Comparison of ENCODE assay signal across 13 cellular contexts in genomic region chr22:21591695-21592094, GRCh38. TPM values are rescaled to one million over a fixed set of nuclear protein-coding genes. Genes with fewer than 3 reads are reported as not detected.
DNase-seq lines count a peak whose midpoint lies in the region; ATAC-seq and TF ChIP-seq lines count a peak whose summit lies in the region.
"Had no signal": no experiment of that assay in that cellular context is flagged by ENCODE, and none has a peak within 500 bp of the region (broad histone marks: within the 10 kb centered on the region; RNA-seq: fewer than 3 reads in every experiment).

No MANE protein-coding gene starts in this region.

- peaks cover 62% of the 10 kb centered on the region for H3K36me3 Mint-ChIP-seq in stimulated activated effector memory CD8-positive, alpha-beta T cell treated with anti-CD3 and anti-CD28 coated beads, Interleukin-12 subunit alpha, Interleukin-12 subunit beta, amount 100 ng/mL, for 72 hours

- ATAC-seq in left ventricle myocardium superior (peak; percentile 80), GM21825 (IDR thresholded peaks at IDR 0.05; ENCODE audit: unreplicated experiment) (no peak)
- ATAC-seq in stimulated activated effector memory CD8-positive, alpha-beta T cell treated with anti-CD3 and anti-CD28 coated beads, Interleukin-12 subunit alpha, Interleukin-12 subunit beta, amount 100 ng/mL, for 72 hours: no peak
- ATAC-seq: activated CD4-positive, alpha-beta T cell treated with anti-CD3 and anti-CD28 coated beads for 36 hours had no signal

- peaks cover 67% of the 10 kb centered on the region for H3K4me1 Mint-ChIP-seq in stimulated activated effector memory CD8-positive, alpha-beta T cell treated with anti-CD3 and anti-CD28 coated beads, Interleukin-12 subunit alpha, Interleukin-12 subunit beta, amount 100 ng/mL, for 72 hours

- no peak overlapping the region for H3K4me3 Mint-ChIP-seq in stimulated activated effector memory CD8-positive, alpha-beta T cell treated with anti-CD3 and anti-CD28 coated beads, Interleukin-12 subunit alpha, Interleukin-12 subunit beta, amount 100 ng/mL, for 72 hours
- H3K4me3 Mint-ChIP-seq: activated CD4-positive, alpha-beta T cell treated with anti-CD3 and anti-CD28 coated beads for 36 hours had no signal

- H3K9me3 Mint-ChIP-seq in stimulated activated effector memory CD8-positive, alpha-beta T cell treated with anti-CD3 and anti-CD28 coated beads, Interleukin-12 subunit alpha, Interleukin-12 subunit beta, amount 100 ng/mL, for 72 hours: no peaks in the 10 kb centered on the region

- H3K27ac ChIP-seq in VCaP: peak overlapping the region; percentile 47; the same call in 1 of the 2 replicates
- H3K27ac ChIP-seq: sigmoid colon, suprapubic skin had no signal

- intact Hi-C loops in left ventricle myocardium superior (cut with micrococcal nuclease): no loop called here

- DNase-seq in NCI-H2171 treated with DMSO at 0.1 percent for 48 hours (lab: John Stamatoyannopoulos, UW) (peak; percentile 13), NCI-H2171 (lab: John Stamatoyannopoulos, UW) (no peak), left ventricle myocardium superior (peak; percentile 68), T-helper 2 cell (no peak), activated gamma-delta T cell treated with Interleukin-2 at 50 U/mL for 16 hours (no peak)
- no peak for DNase-seq in stimulated activated effector memory CD8-positive, alpha-beta T cell treated with anti-CD3 and anti-CD28 coated beads, Interleukin-12 subunit alpha, Interleukin-12 subunit beta, amount 100 ng/mL, for 72 hours (ENCODE audit: low spot score in 2 of 2)
- DNase-seq: 8988T; activated CD4-positive, alpha-beta T cell treated with anti-CD3 and anti-CD28 coated beads for 36 hours; NCI-H1417 treated with DMSO at 0.1 percent for 48 hours; sigmoid colon had no signal

- TF ChIP-seq CTCF in VCaP (conservative IDR thresholded peaks at IDR 0.05): no peak

- H3K27ac Mint-ChIP-seq in stimulated activated effector memory CD8-positive, alpha-beta T cell treated with anti-CD3 and anti-CD28 coated beads, Interleukin-12 subunit alpha, Interleukin-12 subunit beta, amount 100 ng/mL, for 72 hours: peak overlapping the region; percentile 74
- H3K27ac Mint-ChIP-seq: activated CD4-positive, alpha-beta T cell treated with anti-CD3 and anti-CD28 coated beads for 36 hours had no signal

RNA-seq across cellular contexts. Expression of gene UBE2L3, which starts 24.2 kb away (rescaled TPM):
- total RNA-seq in left ventricle myocardium superior: 51.6 TPM

RNA-seq across cellular contexts. Expression of gene YDJC, which starts 38.1 kb away (rescaled TPM):
- 4.9 TPM for total RNA-seq in left ventricle myocardium superior

RNA-seq across cellular contexts. Expression of gene RIMBP3C, which starts 40.4 kb away (rescaled TPM):
- total RNA-seq in left ventricle myocardium superior: not detected

RNA-seq across cellular contexts. Expression of gene CCDC116, which starts 40.9 kb away (rescaled TPM):
- not detected for total RNA-seq in left ventricle myocardium superior

RNA-seq across cellular contexts. Expression of gene SDF2L1, which starts 50.4 kb away (rescaled TPM):
- total RNA-seq in left ventricle myocardium superior: 17.9 TPM

Comparison
In these comparisons a context has a peak if more than half of its experiments do, and no peak if none do; other contexts are left out.
1. DNase-seq: peak in NCI-H2171 treated with DMSO at 0.1 percent for 48 hours (single experiment) and left ventricle myocardium superior (single experiment); none in NCI-H2171 (single experiment), stimulated activated effector memory CD8-positive, alpha-beta T cell treated with anti-CD3 and anti-CD28 coated beads, Interleukin-12 subunit alpha, Interleukin-12 subunit beta, amount 100 ng/mL, for 72 hours (0 of 2), T-helper 2 cell (0 of 5) and activated gamma-delta T cell treated with Interleukin-2 at 50 U/mL for 16 hours (single experiment).